Comparison of ENCODE assay signal across 28 cellular contexts in genomic region chr4:8061573-8061972, GRCh38.
"Had no signal": no experiment of that assay in that cellular context is flagged by ENCODE, and none has a peak within 500 bp of the region (broad histone marks: within the 10 kb centered on the region; RNA-seq: fewer than 3 reads in every experiment).

No MANE protein-coding gene starts in this region.

- H3K27me3 ChIP-seq: ovary, right lobe of liver, sigmoid colon, stomach, thyroid gland, tibial nerve, upper lobe of left lung, vagina had no signal

- H3K4me1 Mint-ChIP-seq: stimulated activated effector memory CD8-positive, alpha-beta T cell treated with anti-CD3 and anti-CD28 coated beads, Interleukin-12 subunit alpha, Interleukin-12 subunit beta, amount 100 ng/mL, for 72 hours; stimulated activated naive B cell treated with anti-CD40 and anti-IgM and Interleukin-4, amounts not matched to agents 10 μg/mL and 1 μg/mL and 100 μg/mL, for 72 hours had no signal

- H3K9ac ChIP-seq: parathyroid adenoma had no signal

- H3K27me3 Mint-ChIP-seq: progenitor cell of endocrine pancreas; stimulated activated naive B cell treated with anti-CD40 and anti-IgM and Interleukin-4, amounts not matched to agents 10 μg/mL and 1 μg/mL and 100 μg/mL, for 72 hours; stimulated activated naive CD8-positive, alpha-beta T cell treated with anti-CD3 and anti-CD28 coated beads, Interleukin-15, Interleukin-2, amounts not matched to agents 100 ng/mL and 50 ng/mL, for 24 hours had no signal

- H3K9me3 ChIP-seq: thyroid gland had no signal

- DNase-seq: naive thymus-derived CD8-positive, alpha-beta T cell; nephron progenitor cell; occipital lobe; ovary; retina; right lobe of liver; sigmoid colon; small intestine; stimulated activated CD4-positive, alpha-beta T cell treated with anti-CD3 and anti-CD28 coated beads, Interleukin-15, amount 100 ng/mL, for 24 hours; stimulated activated CD4-positive, alpha-beta T cell treated with anti-CD3 and anti-CD28 coated beads, Interleukin-2, amount 100 ng/mL, for 24 hours; stimulated activated CD4-positive, alpha-beta T cell treated with anti-CD3 and anti-CD28 coated beads, Interleukin-2, amount 100 ng/mL, for 48 hours; stimulated activated CD4-positive, alpha-beta T cell treated with anti-CD3 and anti-CD28 coated beads, Interleukin-4, amount 100 ng/mL, for 24 hours; stimulated activated naive B cell treated with anti-CD40 and anti-IgM and Interleukin-4, amounts not matched to agents 10 μg/mL and 1 μg/mL and 100 μg/mL, for 72 hours; stimulated activated naive CD4-positive, alpha-beta T cell treated with Interleukin-2 at 50 U/mL for 16 hours; stomach; thyroid gland; trophoblast cell; upper lobe of left lung had no signal

- H3K27ac Mint-ChIP-seq: naive thymus-derived CD8-positive, alpha-beta T cell; natural killer cell treated with Interleukin-12 subunit alpha and Interleukin-12 subunit beta and Interleukin-15 and Interleukin-18, amount 100 ng/mL, for 72 hours; nephron progenitor cell; progenitor cell of endocrine pancreas; stimulated activated effector memory CD8-positive, alpha-beta T cell treated with anti-CD3 and anti-CD28 coated beads, Interleukin-12 subunit alpha, Interleukin-12 subunit beta, amount 100 ng/mL, for 72 hours; stimulated activated naive CD8-positive, alpha-beta T cell treated with anti-CD3 and anti-CD28 coated beads, Interleukin-15, Interleukin-2, amounts not matched to agents 100 ng/mL and 50 ng/mL, for 24 hours had no signal

- H3K4me1 ChIP-seq: parathyroid adenoma, right lobe of liver, sigmoid colon, stomach, thyroid gland, tibial nerve, upper lobe of left lung, vagina had no signal

- H3K36me3 Mint-ChIP-seq: stimulated activated effector memory CD8-positive, alpha-beta T cell treated with anti-CD3 and anti-CD28 coated beads, Interleukin-12 subunit alpha, Interleukin-12 subunit beta, amount 100 ng/mL, for 72 hours had no signal

- H3K4me3 Mint-ChIP-seq: naive thymus-derived CD8-positive, alpha-beta T cell; natural killer cell treated with Interleukin-12 subunit alpha and Interleukin-12 subunit beta and Interleukin-15 and Interleukin-18, amount 100 ng/mL, for 72 hours; nephron progenitor cell; neural crest cell; stimulated activated effector memory CD8-positive, alpha-beta T cell treated with anti-CD3 and anti-CD28 coated beads, Interleukin-12 subunit alpha, Interleukin-12 subunit beta, amount 100 ng/mL, for 72 hours; stimulated activated naive B cell treated with anti-CD40 and anti-IgM and Interleukin-4, amounts not matched to agents 10 μg/mL and 1 μg/mL and 100 μg/mL, for 72 hours; stimulated activated naive CD8-positive, alpha-beta T cell treated with anti-CD3 and anti-CD28 coated beads, Interleukin-15, Interleukin-2, amounts not matched to agents 100 ng/mL and 50 ng/mL, for 24 hours had no signal

- H3K4me3 ChIP-seq: ovary, right lobe of liver, sigmoid colon, stomach, thoracic aorta, thyroid gland, tibial nerve, upper lobe of left lung, vagina had no signal

- H3K36me3 ChIP-seq: ovary, right lobe of liver, sigmoid colon, thyroid gland, upper lobe of left lung, vagina had no signal

- ATAC-seq: naive thymus-derived CD8-positive, alpha-beta T cell; right cardiac atrium; stimulated activated effector memory CD8-positive, alpha-beta T cell treated with anti-CD3 and anti-CD28 coated beads, Interleukin-12 subunit alpha, Interleukin-12 subunit beta, amount 100 ng/mL, for 72 hours; stimulated activated naive B cell treated with anti-CD40 and anti-IgM and Interleukin-4, amounts not matched to agents 10 μg/mL and 1 μg/mL and 100 μg/mL, for 72 hours had no signal

- H2AFZ ChIP-seq: parathyroid adenoma had no signal

- H3K27ac ChIP-seq: ovary, parathyroid adenoma, right lobe of liver, sigmoid colon, stomach, thoracic aorta, thyroid gland, tibial nerve, upper lobe of left lung, vagina had no signal
